ENCODE assay signal across 16 cellular contexts in the genomic region with DNA sequence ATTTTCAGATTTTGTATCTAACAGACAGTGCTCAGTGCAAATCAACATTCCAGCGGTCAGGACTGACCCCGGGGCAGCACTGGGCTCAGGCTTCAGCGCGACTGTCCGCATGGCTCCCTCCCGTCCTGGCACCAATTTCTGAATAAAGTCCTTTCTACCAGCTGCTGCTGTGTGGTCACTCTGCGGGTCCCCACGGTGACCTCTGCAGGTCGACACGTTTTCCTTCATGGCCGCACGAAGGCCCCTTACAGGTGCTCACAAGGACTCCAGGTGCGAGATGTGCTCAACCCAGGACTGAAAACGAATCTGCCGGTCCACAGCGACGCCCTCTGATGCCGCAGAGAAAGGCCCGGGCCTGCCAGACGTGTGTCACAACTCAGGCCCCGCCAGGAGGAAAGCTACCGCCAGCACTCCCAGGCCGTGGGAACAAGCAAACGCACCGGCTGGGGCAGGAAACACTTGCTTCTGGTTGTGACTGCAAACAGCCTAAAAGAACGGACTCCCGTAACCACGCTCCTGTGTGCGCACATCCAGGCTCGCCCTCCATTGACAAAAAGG. TPM values are rescaled to one million over a fixed set of nuclear protein-coding genes. Genes with fewer than 3 reads are reported as not detected.
DNase-seq lines count a peak whose midpoint lies in the region; ATAC-seq and TF ChIP-seq lines count a peak whose summit lies in the region.
"Had no signal": no experiment of that assay in that cellular context is flagged by ENCODE, and none has a peak within 500 bp of the region (broad histone marks: within the 10 kb centered on the region; RNA-seq: fewer than 3 reads in every experiment).

No MANE protein-coding gene starts in this region.

- 31% methylated on average over 14 of the region's 30 CpGs for WGBS in mammary epithelial cell (ENCODE audit: low coverage, missing lambda C conversion rate)

- H3K27me3 ChIP-seq in mammary epithelial cell (ENCODE audit: insufficient read depth, low read length) (peaks cover 18% of the 10 kb centered on the region), breast epithelium (peaks cover 0 to 56% of the 10 kb centered on the region in 2 donors), foreskin keratinocyte (peaks cover 59% of the 10 kb centered on the region), Karpas-422 (ENCODE audit: low read length) (no peaks in the 10 kb centered on the region), HAP-1 (ENCODE audit: low read depth) (peaks cover 12% of the 10 kb centered on the region)

- TF ChIP-seq POLR2A in breast epithelium (IDR thresholded peaks at IDR 0.05): no peak

- H3K4me1 ChIP-seq in mammary epithelial cell (ENCODE audit: insufficient read depth, low read length) (peaks cover 5% of the 10 kb centered on the region), breast epithelium (peaks cover 0 to 4% of the 10 kb centered on the region in 2 donors), foreskin keratinocyte (no peaks in the 10 kb centered on the region), Karpas-422 (ENCODE audit: low read length) (no peaks in the 10 kb centered on the region), HAP-1 (no peaks in the 10 kb centered on the region)
- H3K4me1 ChIP-seq: psoas muscle had no signal

- H3K4me2 ChIP-seq in mammary epithelial cell (ENCODE audit: insufficient read depth, low read depth, low read length): no peak overlapping the region
- no peak overlapping the region for H3K4me2 ChIP-seq in Karpas-422 (ENCODE audit: low read depth, low read length, poor library complexity, severe bottlenecking)
- H3K4me2 ChIP-seq: PC-9 had no signal

- CTCF ChIA-PET in mammary epithelial cell (lab: Charles Lee; ENCODE audit: low non-redundant PET): no interaction called here

- peak; percentile 26 for DNase-seq in mammary epithelial cell
- DNase-seq in breast epithelium (ENCODE audit: low spot score in 2 of 2): no peak
- no peak for DNase-seq in T-helper 17 cell
- DNase-seq in foreskin keratinocyte: no peak
- DNase-seq in Karpas-422: no peak
- no peak for DNase-seq in progenitor cell of endocrine pancreas (ENCODE audit: low spot score, unreplicated experiment)
- DNase-seq in HAP-1 (ENCODE audit: low spot score in 2 of 2): no peak
- DNase-seq: glutamatergic neuron, NCI-H446, PC-9, psoas muscle had no signal

- H4K20me1 ChIP-seq in mammary epithelial cell (ENCODE audit: insufficient read depth, low read length) (peaks cover 2% of the 10 kb centered on the region), Karpas-422 (ENCODE audit: insufficient read depth, low read depth, low read length) (no peaks in the 10 kb centered on the region)

- H3K79me2 ChIP-seq in mammary epithelial cell (ENCODE audit: insufficient read depth, low read length) (no peaks in the 10 kb centered on the region), Karpas-422 (ENCODE audit: low read length) (no peaks in the 10 kb centered on the region)

- no peak overlapping the region for H3K9ac ChIP-seq in mammary epithelial cell (ENCODE audit: insufficient read depth, low read length)
- H3K9ac ChIP-seq in Karpas-422 (ENCODE audit: low read length): no peak overlapping the region

- H3K27me3 Mint-ChIP-seq in T-helper 17 cell (peaks cover 40% of the 10 kb centered on the region), progenitor cell of endocrine pancreas (peaks cover 59% of the 10 kb centered on the region)

- ATAC-seq in T-helper 17 cell (peak; percentile 48), foreskin keratinocyte (peak; percentile 17), HG03457 (IDR thresholded peaks at IDR 0.05; ENCODE audit: unreplicated experiment) (no peak)

- no peak overlapping the region for H2AFZ ChIP-seq in mammary epithelial cell (ENCODE audit: low read depth, low read length)
- no peak overlapping the region for H2AFZ ChIP-seq in Karpas-422 (ENCODE audit: low read length)
- H2AFZ ChIP-seq: PC-9 had no signal

- no peaks in the 10 kb centered on the region for H3K9me3 Mint-ChIP-seq in progenitor cell of endocrine pancreas (ENCODE audit: low read depth)
- H3K9me3 Mint-ChIP-seq: T-helper 1 cell treated with Interleukin-12 subunit alpha and Interleukin-12 subunit beta and Interleukin-4 antibody, amounts not matched to agents 30 μg/mL and 1 μg/mL, for 36 hours had no signal

- no peak overlapping the region for H3K27ac Mint-ChIP-seq in T-helper 17 cell
- no peak overlapping the region for H3K27ac Mint-ChIP-seq in progenitor cell of endocrine pancreas

- H3K9me2 ChIP-seq in Karpas-422 (replicated peaks; ENCODE audit: insufficient read depth, low read length): no peaks in the 10 kb centered on the region

- TF ChIP-seq CTCF in mammary epithelial cell (conservative IDR thresholded peaks at IDR 0.05 in 1 of 2, IDR thresholded peaks at IDR 0.05 in 1 of 2; ENCODE audit: extremely low read depth in 1 of 2, insufficient read depth in 1 of 2, low read depth in 1 of 2, low read length in 2 of 2): peak in 1 of 2 donors; percentile 24
- no peak for TF ChIP-seq CTCF in breast epithelium (IDR thresholded peaks at IDR 0.05)
- peak; percentile 28 for TF ChIP-seq CTCF in foreskin keratinocyte (conservative IDR thresholded peaks at IDR 0.05)
- no peak for TF ChIP-seq CTCF in progenitor cell of endocrine pancreas (IDR thresholded peaks at IDR 0.05; ENCODE audit: unreplicated experiment)

- peaks cover 18% of the 10 kb centered on the region for H3K4me1 Mint-ChIP-seq in T-helper 17 cell
- H3K4me1 Mint-ChIP-seq in progenitor cell of endocrine pancreas (ENCODE audit: low read depth): peaks cover 2% of the 10 kb centered on the region

- H3K27ac ChIP-seq in mammary epithelial cell (ENCODE audit: insufficient read depth, low read depth, low read length) (no peak overlapping the region), breast epithelium (no peak overlapping the region), foreskin keratinocyte (no peak overlapping the region), Karpas-422 (ENCODE audit: low read length) (no peak overlapping the region)
- H3K27ac ChIP-seq: PC-9, psoas muscle had no signal

- in situ Hi-C loops in mammary epithelial cell (cut with MboI; ENCODE audit: low sequenced_read_pairs in 2 of 2) (loop anchor here in 1 of 2 donors (25.0 kb wide), 1 partner anchor 564 kb away; no protein-coding TSS in a partner anchor), HAP-1 (cut with MboI; ENCODE audit: low sequenced_read_pairs) (no loop called here)

- peak overlapping the region; percentile 41 for H3K4me3 Mint-ChIP-seq in T-helper 17 cell
- no peak overlapping the region for H3K4me3 Mint-ChIP-seq in progenitor cell of endocrine pancreas (ENCODE audit: low read depth)

- intact Hi-C loops in mammary epithelial cell (cut with micrococcal nuclease): loop anchor here (5.0 kb wide), 1 partner anchor 84 kb away; no protein-coding TSS in a partner anchor
- intact Hi-C loops in breast epithelium (cut with DNase I; ENCODE audit: low total_unique reads): no loop called here

- no peaks in the 10 kb centered on the region for H3K36me3 ChIP-seq in mammary epithelial cell (ENCODE audit: insufficient read depth, low read length)
- H3K36me3 ChIP-seq in breast epithelium: no peaks in the 10 kb centered on the region
- H3K36me3 ChIP-seq in Karpas-422 (ENCODE audit: insufficient read depth, low read length): no peaks in the 10 kb centered on the region
- H3K36me3 ChIP-seq in HAP-1 (replicated peaks): no peaks in the 10 kb centered on the region

- BruUV-seq in mammary epithelial cell (replicated peaks; lab: Mats Ljungman, UMichigan): no TSS peak

- no peak overlapping the region for H3K4me3 ChIP-seq in mammary epithelial cell (replicated peaks in 1 of 3; ENCODE audit: insufficient read depth in 1 of 3, low read depth in 2 of 3, low read length in 3 of 3)
- H3K4me3 ChIP-seq in breast epithelium: no peak overlapping the region
- no peak overlapping the region for H3K4me3 ChIP-seq in Karpas-422 (ENCODE audit: low read length)
- no peak overlapping the region for H3K4me3 ChIP-seq in HAP-1
- H3K4me3 ChIP-seq: PC-9, psoas muscle had no signal

- dilution Hi-C loops in mammary epithelial cell (cut with HindIII; ENCODE audit: low sequenced_read_pairs): no loop called here

- H3K9me3 ChIP-seq in mammary epithelial cell (replicated peaks; ENCODE audit: insufficient read depth, low read length): no peaks in the 10 kb centered on the region
- no peaks in the 10 kb centered on the region for H3K9me3 ChIP-seq in breast epithelium
- H3K9me3 ChIP-seq in T-helper 17 cell (ENCODE audit: control insufficient read depth, low read length, poor library complexity, severe bottlenecking): no peaks in the 10 kb centered on the region
- no peaks in the 10 kb centered on the region for H3K9me3 ChIP-seq in Karpas-422 (ENCODE audit: low read length)
- no peaks in the 10 kb centered on the region for H3K9me3 ChIP-seq in HAP-1
- H3K9me3 ChIP-seq: psoas muscle had no signal

- H3K36me3 Mint-ChIP-seq in T-helper 17 cell (ENCODE audit: low read depth): no peaks in the 10 kb centered on the region
- H3K36me3 Mint-ChIP-seq in progenitor cell of endocrine pancreas (ENCODE audit: insufficient read depth): no peaks in the 10 kb centered on the region

RNA-seq across cellular contexts. Expression of gene UTF1, which starts 3.7 kb away (rescaled TPM):
- total RNA-seq in mammary epithelial cell (not detected), breast epithelium (not detected), T-helper 17 cell (not detected), foreskin keratinocyte (not detected in 2 replicates), progenitor cell of endocrine pancreas (not detected in 2 replicates)
- polyA plus RNA-seq in mammary epithelial cell (not detected), foreskin keratinocyte (not detected in 2 replicates)
- not detected for polyA minus RNA-seq in mammary epithelial cell
- total RNA-seq in Karpas-422 (2014; rRNA removed; shearing (Covaris generic); ENCODE audit: low replicate concordance): not detected in 2 replicates
- total RNA-seq: cerebellum, kidney, PC-9, psoas muscle, urinary bladder had no signal
- polyA plus RNA-seq: psoas muscle, urinary bladder had no signal

RNA-seq across cellular contexts. Expression of gene VENTX, which starts 11.3 kb away (rescaled TPM):
- total RNA-seq in mammary epithelial cell: not detected
- polyA plus RNA-seq in mammary epithelial cell: not detected
- not detected for polyA minus RNA-seq in mammary epithelial cell
- 1 to 10 TPM in 1 of 3 donors, under 1 TPM in 2; 0.33 to 4.6 (median 0.73) TPM for total RNA-seq in breast epithelium
- total RNA-seq in T-helper 17 cell: under 1 TPM; 0.21 to 0.52 TPM
- not detected in 2 replicates for total RNA-seq in foreskin keratinocyte
- not detected in 2 replicates for polyA plus RNA-seq in foreskin keratinocyte
- not detected in 2 replicates for total RNA-seq in Karpas-422 (2014; rRNA removed; shearing (Covaris generic); ENCODE audit: low replicate concordance)
- 1.2 TPM in 2 replicates for total RNA-seq in progenitor cell of endocrine pancreas
- total RNA-seq: PC-9, urinary bladder had no signal

RNA-seq across cellular contexts. Expression of gene ADAM8, which starts 50.3 kb away (rescaled TPM):
- total RNA-seq in mammary epithelial cell (10 to 100 TPM in 1 of 2 donors, under 1 TPM in 1; 0.33 to 46.1 TPM), breast epithelium (1 to 10 TPM; 4.6 to 6.6 (median 5.0) TPM), T-helper 17 cell (100 to 1,000 TPM; 157 to 188 TPM), foreskin keratinocyte (137 and 180 TPM in 2 replicates), progenitor cell of endocrine pancreas (13.7 and 16.3 TPM in 2 replicates)
- polyA plus RNA-seq in mammary epithelial cell (9.9 TPM), foreskin keratinocyte (94.3 and 134 TPM in 2 replicates)
- 31.1 TPM for polyA minus RNA-seq in mammary epithelial cell
- 0.71 and 3.8 TPM in 2 replicates for total RNA-seq in Karpas-422 (2014; rRNA removed; shearing (Covaris generic); ENCODE audit: low replicate concordance)
